14 cellular contexts compared by ENCODE assay signal in genomic region chr9:96931665-96932064, GRCh38. TPM values are rescaled to one million over a fixed set of nuclear protein-coding genes. Genes with fewer than 3 reads are reported as not detected.
"Had no signal": no experiment of that assay in that cellular context is flagged by ENCODE, and none has a peak within 500 bp of the region (broad histone marks: within the 10 kb centered on the region; RNA-seq: fewer than 3 reads in every experiment).

No MANE protein-coding gene starts in this region.

RNA-seq across cellular contexts. Expression of gene NUTM2G, which starts 3.0 kb away (rescaled TPM):
- total RNA-seq: endothelial cell of umbilical vein, frontal cortex, glomerular endothelial cell, heart right ventricle, left ventricle myocardium inferior, lower lobe of right lung, osteocyte, right cardiac atrium, smooth muscle cell, suprapubic skin, thyroid gland, upper lobe of left lung, vagina had no signal
- polyA plus RNA-seq: endothelial cell of umbilical vein, heart right ventricle, keratinocyte had no signal
